In the genomic region with DNA sequence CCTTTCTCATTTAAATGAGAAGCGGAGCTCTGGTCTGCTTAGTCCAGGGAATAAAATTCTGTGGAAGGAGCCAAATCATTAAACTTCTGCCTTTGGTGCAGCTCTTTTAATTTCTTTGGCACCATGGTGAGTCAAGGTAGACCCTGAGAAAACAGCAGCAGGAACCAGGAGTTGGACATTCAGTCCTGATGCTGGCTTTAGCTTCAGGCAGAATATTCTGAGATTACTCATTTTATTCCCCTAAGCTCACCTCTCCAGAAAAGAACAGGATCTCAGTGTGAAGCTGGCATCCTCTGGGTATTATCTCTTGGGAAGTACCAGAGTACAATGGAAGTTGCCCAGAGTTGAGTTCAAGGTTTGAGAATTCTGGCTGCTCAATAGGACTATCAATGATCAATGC, we compare ENCODE assay signal across 8 cellular contexts.
"Had no signal": no experiment of that assay in that cellular context is flagged by ENCODE, and none has a peak within 500 bp of the region (broad histone marks: within the 10 kb centered on the region; RNA-seq: fewer than 3 reads in every experiment).

No MANE protein-coding gene starts in this region.

- H3K36me3 ChIP-seq: HAP-1 had no signal

- H3K4me1 ChIP-seq: HAP-1 had no signal

- H3K9ac ChIP-seq: GM23248 had no signal

- H3K27ac ChIP-seq: GM23248 had no signal

- H3K4me3 Mint-ChIP-seq: HFFc6 had no signal

- ATAC-seq: HCT116, K562 had no signal

- H2AFZ ChIP-seq: GM23248 had no signal

- H3K27ac Mint-ChIP-seq: HFFc6 had no signal

- H3K9me3 ChIP-seq: HAP-1 had no signal

- H3K4me3 ChIP-seq: GM23248, HAP-1, K562 had no signal

- DNase-seq: GM23248, GOT3, H7, HFFc6, IMR-90 had no signal
